Comparison of ENCODE assay signal across 20 cellular contexts in genomic region chr9:96550659-96551058, GRCh38.
DNase-seq lines count a peak whose midpoint lies in the region; ATAC-seq, FAIRE-seq and TF ChIP-seq lines count a peak whose summit lies in the region.
"Had no signal": no experiment of that assay in that cellular context is flagged by ENCODE, and none has a peak within 500 bp of the region (broad histone marks: within the 10 kb centered on the region; RNA-seq: fewer than 3 reads in every experiment).

No MANE protein-coding gene starts in this region.

- no peak overlapping the region for H2AFZ ChIP-seq in astrocyte (ENCODE audit: low read depth, low read length)
- H2AFZ ChIP-seq in endothelial cell of umbilical vein (ENCODE audit: low read depth, low read length): no peak overlapping the region

- no peaks in the 10 kb centered on the region for H3K36me3 ChIP-seq in astrocyte (ENCODE audit: insufficient read depth, low read length)
- H3K36me3 ChIP-seq in endothelial cell of umbilical vein (ENCODE audit: control insufficient read depth in 2 of 2, extremely low read depth in 1 of 2, insufficient read depth in 2 of 2, low read length in 2 of 2): no peaks in the 10 kb centered on the region
- peaks cover 0 to 7% (median 5%) of the 10 kb centered on the region in 5 donors for H3K36me3 ChIP-seq in subcutaneous abdominal adipose tissue (ENCODE audit: control insufficient read depth in 5 of 5, insufficient read depth in 5 of 5, low read length in 5 of 5)
- H3K36me3 ChIP-seq: BE2C had no signal

- H3K27ac ChIP-seq in astrocyte (ENCODE audit: low read depth, low read length) (no peak overlapping the region), endothelial cell of umbilical vein (ENCODE audit: insufficient read depth, low read depth, low read length) (no peak overlapping the region), subcutaneous abdominal adipose tissue (ENCODE audit: low read depth, low read length) (peak overlapping the region; percentile 74)
- H3K27ac ChIP-seq: KMS-11 had no signal

- BruUV-seq in endothelial cell of umbilical vein (replicated peaks; lab: Mats Ljungman, UMichigan): no TSS peak

- H3K9ac ChIP-seq in astrocyte (ENCODE audit: low read length) (no peak overlapping the region), endothelial cell of umbilical vein (replicated peaks; ENCODE audit: extremely low read depth, insufficient read depth, low read length) (no peak overlapping the region), subcutaneous abdominal adipose tissue (ENCODE audit: low read length in 5 of 5) (no peak overlapping the region)
- H3K9ac ChIP-seq: KMS-11 had no signal

- H4K20me1 ChIP-seq in astrocyte (ENCODE audit: insufficient read depth, low read length) (no peaks in the 10 kb centered on the region), endothelial cell of umbilical vein (replicated peaks; ENCODE audit: control insufficient read depth, extremely low read depth, insufficient read depth, low read length) (no peaks in the 10 kb centered on the region)

- peaks cover 36% of the 10 kb centered on the region for H3K4me1 Mint-ChIP-seq in astrocyte (ENCODE audit: low read depth, unreplicated experiment)
- peaks cover 38% of the 10 kb centered on the region for H3K4me1 Mint-ChIP-seq in chondrocyte (ENCODE audit: low read depth)

- TF ChIP-seq POLR2A in H54 (IDR thresholded peaks at IDR 0.05; ENCODE audit: low read depth, low read length): no peak
- TF ChIP-seq POLR2A in endothelial cell of umbilical vein (IDR thresholded peaks at IDR 0.05; ENCODE audit: low read depth, low read length): no peak

- TF ChIP-seq CTCF in astrocyte (IDR thresholded peaks at IDR 0.05; ENCODE audit: insufficient read depth, low read depth, low read length) (no peak), endothelial cell of umbilical vein (IDR thresholded peaks at IDR 0.05; ENCODE audit: extremely low read depth in 1 of 2, insufficient read depth in 1 of 2, low read depth in 1 of 2, low read length in 2 of 2) (no peak), chondrocyte (IDR thresholded peaks at IDR 0.05) (no peak)

- intact Hi-C loops in endothelial cell of umbilical vein (cut with micrococcal nuclease): no loop called here

- H3K4me3 Mint-ChIP-seq in astrocyte (ENCODE audit: unreplicated experiment) (no peak overlapping the region), chondrocyte (ENCODE audit: unreplicated experiment) (no peak overlapping the region)
- H3K4me3 Mint-ChIP-seq: CD4-positive, CD25-positive, alpha-beta regulatory T cell; CD8-positive, alpha-beta memory T cell; HFFc6 had no signal

- peaks cover 27% of the 10 kb centered on the region for H3K4me1 ChIP-seq in astrocyte (ENCODE audit: insufficient read depth, low read length)
- H3K4me1 ChIP-seq in endothelial cell of umbilical vein (ENCODE audit: control insufficient read depth, extremely low read depth, insufficient read depth, low read length): no peaks in the 10 kb centered on the region
- H3K4me1 ChIP-seq in subcutaneous abdominal adipose tissue (ENCODE audit: control insufficient read depth in 5 of 5, insufficient read depth in 5 of 5, low read length in 5 of 5): peaks cover 0 to 24% (median 9%) of the 10 kb centered on the region in 5 donors
- H3K4me1 ChIP-seq: BE2C had no signal

- no peak for DNase-seq in H54 (ENCODE audit: insufficient read length, low spot score)
- DNase-seq in astrocyte (ENCODE audit: low read depth): no peak
- DNase-seq in endothelial cell of umbilical vein (ENCODE audit: low read depth, low spot score): no peak
- no peak for DNase-seq in activated CD4-positive, alpha-beta T cell treated with anti-CD3 and anti-CD28 coated beads, Interleukin-2, amount 50 U/mL, for 48 hours
- DNase-seq in chondrocyte (ENCODE audit: low spot score): no peak
- DNase-seq: ACHN; BE2C; C1 segment of cervical spinal cord; CD4-positive, CD25-positive, alpha-beta regulatory T cell; CD8-positive, alpha-beta memory T cell; COR-L47; DMS 273 treated with DMSO at 0.1 percent for 48 hours; DMS79; GDM1; HCEC 1CT; HFFc6 had no signal

- H3K9me3 ChIP-seq in astrocyte (ENCODE audit: insufficient read depth, low read depth, low read length) (no peaks in the 10 kb centered on the region), endothelial cell of umbilical vein (replicated peaks; ENCODE audit: control insufficient read depth, insufficient read depth, low read length) (no peaks in the 10 kb centered on the region), subcutaneous abdominal adipose tissue (ENCODE audit: control insufficient read depth in 5 of 5, low read length in 5 of 5) (no peaks in the 10 kb centered on the region)
- H3K9me3 ChIP-seq: BE2C had no signal

- H3K9me3 Mint-ChIP-seq in astrocyte (ENCODE audit: unreplicated experiment) (no peaks in the 10 kb centered on the region), chondrocyte (ENCODE audit: low read depth) (no peaks in the 10 kb centered on the region)
- H3K9me3 Mint-ChIP-seq: CD4-positive, CD25-positive, alpha-beta regulatory T cell; CD8-positive, alpha-beta memory T cell; HFFc6 had no signal

- H3K36me3 Mint-ChIP-seq in astrocyte (ENCODE audit: low read depth, unreplicated experiment): peaks cover 10% of the 10 kb centered on the region
- peaks cover 4% of the 10 kb centered on the region for H3K36me3 Mint-ChIP-seq in chondrocyte (ENCODE audit: low read depth)

- H3K27ac Mint-ChIP-seq in astrocyte (ENCODE audit: unreplicated experiment) (peak overlapping the region; percentile 26), chondrocyte (ENCODE audit: unreplicated experiment) (no peak overlapping the region)
- H3K27ac Mint-ChIP-seq: CD4-positive, CD25-positive, alpha-beta regulatory T cell; CD8-positive, alpha-beta memory T cell; HFFc6 had no signal

- POLR2A ChIA-PET in endothelial cell of umbilical vein (lab: Charles Lee): no interaction called here

- H3K27me3 Mint-ChIP-seq in astrocyte (ENCODE audit: low read depth, unreplicated experiment) (no peaks in the 10 kb centered on the region), chondrocyte (ENCODE audit: low read depth) (no peaks in the 10 kb centered on the region)
- H3K27me3 Mint-ChIP-seq: CD8-positive, alpha-beta memory T cell had no signal

- H3K4me2 ChIP-seq in astrocyte (ENCODE audit: low read length) (no peak overlapping the region), endothelial cell of umbilical vein (ENCODE audit: insufficient read depth, low read length) (no peak overlapping the region)
- H3K4me2 ChIP-seq: KMS-11 had no signal

- FAIRE-seq in H54 (lab: Jason Lieb, UNC) (peak; percentile 27), astrocyte (lab: Jason Lieb, UNC) (peak; percentile 20), endothelial cell of umbilical vein (lab: Jason Lieb, UNC) (no peak)
- FAIRE-seq: A204.1 had no signal

- H3K9me1 ChIP-seq in endothelial cell of umbilical vein (replicated peaks; ENCODE audit: control insufficient read depth, extremely low read depth, insufficient read depth, low read length): no peaks in the 10 kb centered on the region

- dilution Hi-C loops in endothelial cell of umbilical vein (cut with MboI; ENCODE audit: extremely low pct_ligation_motif_present, low sequenced_read_pairs): no loop called here

- H3K27me3 ChIP-seq in astrocyte (ENCODE audit: insufficient read depth, low read length): no peaks in the 10 kb centered on the region
- H3K27me3 ChIP-seq in endothelial cell of umbilical vein (ENCODE audit: control insufficient read depth in 2 of 2, insufficient read depth in 2 of 2, low read length in 2 of 2): peaks cover 0 to 2% of the 10 kb centered on the region in 2 experiments
- H3K27me3 ChIP-seq in subcutaneous abdominal adipose tissue (ENCODE audit: control insufficient read depth in 5 of 5, insufficient read depth in 4 of 5, low read length in 5 of 5): no peaks in the 10 kb centered on the region
- H3K27me3 ChIP-seq: BE2C had no signal

- CTCF ChIA-PET in endothelial cell of umbilical vein (lab: Charles Lee): no interaction called here

- H3K4me3 ChIP-seq in astrocyte (ENCODE audit: insufficient read depth, low read depth, low read length): no peak overlapping the region
- H3K4me3 ChIP-seq in endothelial cell of umbilical vein (replicated peaks in 1 of 3; ENCODE audit: insufficient read depth in 1 of 3, low read depth in 1 of 3, low read length in 3 of 3): no peak overlapping the region
- no peak overlapping the region for H3K4me3 ChIP-seq in subcutaneous abdominal adipose tissue (ENCODE audit: low read depth in 1 of 5, low read length in 5 of 5)

- ATAC-seq in HG03045 (IDR thresholded peaks at IDR 0.05; ENCODE audit: unreplicated experiment): no peak

- no peaks in the 10 kb centered on the region for H3K79me2 ChIP-seq in astrocyte (ENCODE audit: insufficient read depth, low read length)
- H3K79me2 ChIP-seq in endothelial cell of umbilical vein (ENCODE audit: control insufficient read depth, insufficient read depth, low read length): no peaks in the 10 kb centered on the region

TF ChIP-seq in endothelial cell of umbilical vein, 7 proteins besides CTCF, POLR2A, EP300 and RAD21:
- peak; percentile 26 for TF ChIP-seq JUN (IDR thresholded peaks at IDR 0.05; ENCODE audit: borderline replicate concordance, insufficient read depth, insufficient read length, low read depth)
- TF ChIP-seq FOS (IDR thresholded peaks at IDR 0.05; ENCODE audit: borderline replicate concordance, insufficient read depth, low read length): no peak
TF ChIP-seq in endothelial cell of umbilical vein: peak in this region for 1.
